In genomic region chr16:89564476-89565255, GRCh38 we compare ENCODE assay signal across 8 cellular contexts. TPM values are rescaled to one million over a fixed set of nuclear protein-coding genes. Genes with fewer than 3 reads are reported as not detected.
DNase-seq lines count a peak whose midpoint lies in the region; ATAC-seq and TF ChIP-seq lines count a peak whose summit lies in the region.

No MANE protein-coding gene starts in this region.

- H3K36me3 Mint-ChIP-seq in CD8-positive, alpha-beta T cell: peaks cover 37% of the 10 kb centered on the region
- H3K36me3 Mint-ChIP-seq in activated CD4-positive, alpha-beta memory T cell treated with anti-CD3 and anti-CD28 coated beads for 36 hours: peaks cover 42% of the 10 kb centered on the region

- DNase-seq in CD8-positive, alpha-beta T cell: peak in 1 of 7 experiments; percentile 17
- DNase-seq in activated CD4-positive, alpha-beta memory T cell treated with anti-CD3 and anti-CD28 coated beads for 36 hours: no peak
- no peak for DNase-seq in GM19238 (ENCODE audit: insufficient read length, low spot score)
- DNase-seq in NCI-H2081 treated with DMSO at 0.1 percent for 48 hours (lab: John Stamatoyannopoulos, UW): no peak

- H3K36me3 ChIP-seq in CD8-positive, alpha-beta T cell (ENCODE audit: insufficient read depth, low read length): peaks cover 38% of the 10 kb centered on the region
- H3K36me3 ChIP-seq in HUES48 (ENCODE audit: control insufficient read depth, insufficient read depth, low read length): peaks cover 38% of the 10 kb centered on the region
- H3K36me3 ChIP-seq in iPS-15b (ENCODE audit: control insufficient read depth, insufficient read depth, low read length): peaks cover 38% of the 10 kb centered on the region

- H3K9me3 Mint-ChIP-seq in CD8-positive, alpha-beta T cell: no peaks in the 10 kb centered on the region
- H3K9me3 Mint-ChIP-seq in activated CD4-positive, alpha-beta memory T cell treated with anti-CD3 and anti-CD28 coated beads for 36 hours: no peaks in the 10 kb centered on the region

- ATAC-seq in CD8-positive, alpha-beta T cell: no peak
- ATAC-seq in GM18520 (IDR thresholded peaks at IDR 0.05; ENCODE audit: unreplicated experiment) (no peak), GM21447 (IDR thresholded peaks at IDR 0.05; ENCODE audit: unreplicated experiment) (no peak)

- H3K27ac ChIP-seq in CD8-positive, alpha-beta T cell (ENCODE audit: low read depth, low read length): no peak overlapping the region
- H3K27ac ChIP-seq in HUES48 (ENCODE audit: low read depth, low read length): peak overlapping the region; percentile 81

- CTCF ChIA-PET in CD8-positive, alpha-beta T cell (lab: Charles Lee): interaction anchor here (0.6 to 1.3 kb wide), 4 partner anchors 11 to 761 kb away, joined by 3 to 5 read pairs (median 4); partner anchors contain the start of genes CDT1 and CPNE7
- CTCF ChIA-PET in activated CD4-positive, alpha-beta memory T cell treated with anti-CD3 and anti-CD28 coated beads for 36 hours (lab: Charles Lee): interaction anchor here (0.6 to 1.0 kb wide), 3 partner anchors 11 to 77 kb away, joined by 3 read pairs; partner anchors contain the start of gene CPNE7

- H3K4me3 ChIP-seq in CD8-positive, alpha-beta T cell (ENCODE audit: low read depth, low read length): no peak overlapping the region
- H3K4me3 ChIP-seq in HUES48 (ENCODE audit: low read depth, low read length) (peak overlapping the region; percentile 25; the same call in 1 of the 2 replicates), iPS-15b (ENCODE audit: low read depth, low read length) (peak overlapping the region; percentile 27)

- peak overlapping the region; percentile 79 for H3K27ac Mint-ChIP-seq in CD8-positive, alpha-beta T cell
- peak overlapping the region; percentile 33 for H3K27ac Mint-ChIP-seq in activated CD4-positive, alpha-beta memory T cell treated with anti-CD3 and anti-CD28 coated beads for 36 hours

- no peaks in the 10 kb centered on the region for H3K27me3 Mint-ChIP-seq in CD8-positive, alpha-beta T cell (ENCODE audit: low read depth)
- no peaks in the 10 kb centered on the region for H3K27me3 Mint-ChIP-seq in activated CD4-positive, alpha-beta memory T cell treated with anti-CD3 and anti-CD28 coated beads for 36 hours

- peak overlapping the region; percentile 45 for H3K9ac ChIP-seq in HUES48 (ENCODE audit: low read depth, low read length)
- H3K9ac ChIP-seq in iPS-15b (ENCODE audit: low read depth, low read length): peak overlapping the region; percentile 70

- H3K27me3 ChIP-seq in CD8-positive, alpha-beta T cell (ENCODE audit: insufficient read depth, low read length): no peaks in the 10 kb centered on the region
- H3K27me3 ChIP-seq in HUES48 (ENCODE audit: control insufficient read depth, insufficient read depth, low read length) (no peaks in the 10 kb centered on the region), iPS-15b (ENCODE audit: control insufficient read depth, insufficient read depth, low read length) (no peaks in the 10 kb centered on the region)

- POLR2A ChIA-PET in CD8-positive, alpha-beta T cell (lab: Charles Lee): interaction anchor here (0.7 to 1.2 kb wide), 3 partner anchors 38 to 222 kb away, joined by 3 read pairs; no protein-coding TSS in a partner anchor
- POLR2A ChIA-PET in activated CD4-positive, alpha-beta memory T cell treated with anti-CD3 and anti-CD28 coated beads for 36 hours (lab: Charles Lee): interaction anchor here (0.6 to 1.5 kb wide), 4 partner anchors 11 to 310 kb away, joined by 3 to 5 read pairs (median 4); partner anchors contain the start of genes CPNE7 and SPG7

- H3K4me3 Mint-ChIP-seq in CD8-positive, alpha-beta T cell: peak overlapping the region; percentile 39
- H3K4me3 Mint-ChIP-seq in activated CD4-positive, alpha-beta memory T cell treated with anti-CD3 and anti-CD28 coated beads for 36 hours: peak overlapping the region; percentile 54

- H3K4me1 Mint-ChIP-seq in CD8-positive, alpha-beta T cell (ENCODE audit: low read depth): peaks cover 50% of the 10 kb centered on the region
- H3K4me1 Mint-ChIP-seq in activated CD4-positive, alpha-beta memory T cell treated with anti-CD3 and anti-CD28 coated beads for 36 hours (ENCODE audit: low read depth): peaks cover 45% of the 10 kb centered on the region

- no peak for TF ChIP-seq CTCF in CD8-positive, alpha-beta T cell (IDR thresholded peaks at IDR 0.05)

- H3K4me1 ChIP-seq in CD8-positive, alpha-beta T cell (ENCODE audit: insufficient read depth, low read length): peaks cover 49% of the 10 kb centered on the region
- H3K4me1 ChIP-seq in HUES48 (ENCODE audit: control insufficient read depth, insufficient read depth, low read length) (peaks cover 38% of the 10 kb centered on the region), iPS-15b (ENCODE audit: control insufficient read depth, insufficient read depth, low read length) (peaks cover 8% of the 10 kb centered on the region)

- H3K9me3 ChIP-seq in CD8-positive, alpha-beta T cell (ENCODE audit: low read length): no peaks in the 10 kb centered on the region
- H3K9me3 ChIP-seq in HUES48 (ENCODE audit: control insufficient read depth, insufficient read depth, low read length) (no peaks in the 10 kb centered on the region), iPS-15b (ENCODE audit: control insufficient read depth, insufficient read depth, low read length) (no peaks in the 10 kb centered on the region)

- intact Hi-C loops in CD8-positive, alpha-beta T cell (cut with DNase I, micrococcal nuclease): loop anchor here in 1 of 2 experiments (5.0 kb wide), 2 partner anchors 322 to 752 kb away; partner anchors contain the start of gene APRT
- intact Hi-C loops in activated CD4-positive, alpha-beta memory T cell treated with anti-CD3 and anti-CD28 coated beads for 36 hours (cut with micrococcal nuclease): loop anchor here (5.0 kb wide), 3 partner anchors 57 to 242 kb away; partner anchors contain the start of genes CHMP1A, SPATA33 and SPG7

RNA-seq across cellular contexts. Expression of gene RPL13, which starts 4.2 kb away (rescaled TPM):
- 1,000 to 10,000 TPM; 4,632 to 4,668 TPM for total RNA-seq in CD8-positive, alpha-beta T cell
- total RNA-seq in activated CD4-positive, alpha-beta memory T cell treated with anti-CD3 and anti-CD28 coated beads for 36 hours: 1,000 to 10,000 TPM; 3,430 to 3,468 TPM

RNA-seq across cellular contexts. Expression of gene CPNE7, which starts 10.9 kb away (rescaled TPM):
- 1 to 10 TPM in 1 of 2 experiments, under 1 TPM in 1; 0.72 to 1.8 TPM for total RNA-seq in CD8-positive, alpha-beta T cell
- 1 to 10 TPM; 6.2 to 7.1 TPM for total RNA-seq in activated CD4-positive, alpha-beta memory T cell treated with anti-CD3 and anti-CD28 coated beads for 36 hours

RNA-seq across cellular contexts. Expression of gene DPEP1, which starts 48.8 kb away (rescaled TPM):
- total RNA-seq in CD8-positive, alpha-beta T cell: not detected
- not detected for total RNA-seq in activated CD4-positive, alpha-beta memory T cell treated with anti-CD3 and anti-CD28 coated beads for 36 hours

RNA-seq across cellular contexts. Expression of gene SPG7, which starts 56.5 kb away (rescaled TPM):
- 100 to 1,000 TPM; 159 to 180 TPM for total RNA-seq in CD8-positive, alpha-beta T cell
- 10 to 100 TPM; 67.9 to 70.4 TPM for total RNA-seq in activated CD4-positive, alpha-beta memory T cell treated with anti-CD3 and anti-CD28 coated beads for 36 hours
